8 cellular contexts compared by ENCODE assay signal in genomic region chr7:27242580-27243339, GRCh38. TPM values are rescaled to one million over a fixed set of nuclear protein-coding genes. Genes with fewer than 3 reads are reported as not detected.
DNase-seq lines count a peak whose midpoint lies in the region; ATAC-seq and TF ChIP-seq lines count a peak whose summit lies in the region.

TSS of gene EVX1 (plus strand) at chr7:27242802. CDS start at chr7:27243031, 229 bp downstream.

- H3K4me1 ChIP-seq in CD8-positive, alpha-beta T cell (ENCODE audit: insufficient read depth, low read length), result peaks cover 20% of the 10 kb centered on the region
- no peaks in the 10 kb centered on the region for H3K4me1 ChIP-seq in foreskin keratinocyte

- H3K9me3 Mint-ChIP-seq in CD8-positive, alpha-beta T cell, result no peaks in the 10 kb centered on the region
- no peaks in the 10 kb centered on the region for H3K9me3 Mint-ChIP-seq in activated T-cell treated with anti-CD3 and anti-CD28 coated beads, Interleukin-2, amount 50 U/mL, for 24 hours
- no peaks in the 10 kb centered on the region for H3K9me3 Mint-ChIP-seq in naive thymus-derived CD8-positive, alpha-beta T cell

- H3K4me1 Mint-ChIP-seq in CD8-positive, alpha-beta T cell (ENCODE audit: low read depth), result peaks cover 38% of the 10 kb centered on the region
- peaks cover 35% of the 10 kb centered on the region for H3K4me1 Mint-ChIP-seq in activated T-cell treated with anti-CD3 and anti-CD28 coated beads, Interleukin-2, amount 50 U/mL, for 24 hours (ENCODE audit: low read depth)
- peaks cover 13 to 53% (median 41%) of the 10 kb centered on the region in 4 donors for H3K4me1 Mint-ChIP-seq in naive thymus-derived CD8-positive, alpha-beta T cell

- peak; percentile 72 for ATAC-seq in CD8-positive, alpha-beta T cell
- ATAC-seq in naive thymus-derived CD8-positive, alpha-beta T cell, result peak; percentile 50 to 74
- ATAC-seq in foreskin keratinocyte (no peak), HG03354 (IDR thresholded peaks at IDR 0.05; ENCODE audit: poor library complexity, severe bottlenecking, unreplicated experiment) (no peak)

- H3K36me3 Mint-ChIP-seq in CD8-positive, alpha-beta T cell, result no peaks in the 10 kb centered on the region
- H3K36me3 Mint-ChIP-seq in activated T-cell treated with anti-CD3 and anti-CD28 coated beads, Interleukin-2, amount 50 U/mL, for 24 hours (ENCODE audit: low read depth), result no peaks in the 10 kb centered on the region
- peaks cover 0 to 2% (median 0%) of the 10 kb centered on the region in 3 donors for H3K36me3 Mint-ChIP-seq in naive thymus-derived CD8-positive, alpha-beta T cell

- peak in 2 of 7 experiments; percentile 47 to 71 for DNase-seq in CD8-positive, alpha-beta T cell
- DNase-seq in MG63, result peak; percentile 6
- DNase-seq in activated T-cell treated with anti-CD3 and anti-CD28 coated beads, Interleukin-2, amount 50 U/mL, for 24 hours, result peak; percentile 52
- peak in 8 of 10 donors; percentile 11 to 70 (median 50) for DNase-seq in naive thymus-derived CD8-positive, alpha-beta T cell
- no peak for DNase-seq in A172 (ENCODE audit: low spot score)
- DNase-seq in foreskin keratinocyte, result no peak
- DNase-seq in NCI-H2029 treated with DMSO at 0.1 percent for 48 hours (lab: John Stamatoyannopoulos, UW), result no peak

- H3K27me3 ChIP-seq in CD8-positive, alpha-beta T cell (ENCODE audit: insufficient read depth, low read length), result peaks cover 54% of the 10 kb centered on the region
- H3K27me3 ChIP-seq in MG63 (peaks cover 24% of the 10 kb centered on the region), foreskin keratinocyte (peaks cover 100% of the 10 kb centered on the region)

- POLR2A ChIA-PET in CD8-positive, alpha-beta T cell (lab: Charles Lee), result no interaction called here
- POLR2A ChIA-PET in naive thymus-derived CD8-positive, alpha-beta T cell (lab: Charles Lee), result no interaction called here

- CTCF ChIA-PET in CD8-positive, alpha-beta T cell (lab: Charles Lee), result no interaction called here

- no peak within 1 kb of the TSS for H3K4me3 ChIP-seq in CD8-positive, alpha-beta T cell (ENCODE audit: low read depth, low read length)
- peak within 1 kb of the TSS; percentile 34 for H3K4me3 ChIP-seq in MG63

- H3K27ac Mint-ChIP-seq in CD8-positive, alpha-beta T cell, result peak within 1 kb of the TSS; percentile 50
- H3K27ac Mint-ChIP-seq in activated T-cell treated with anti-CD3 and anti-CD28 coated beads, Interleukin-2, amount 50 U/mL, for 24 hours, result peak within 1 kb of the TSS; percentile 67
- H3K27ac Mint-ChIP-seq in naive thymus-derived CD8-positive, alpha-beta T cell, result peak within 1 kb of the TSS in 5 of 10 donors; percentile 65 to 85 (median 77)

- peaks cover 73% of the 10 kb centered on the region for H3K27me3 Mint-ChIP-seq in CD8-positive, alpha-beta T cell (ENCODE audit: low read depth)
- H3K27me3 Mint-ChIP-seq in activated T-cell treated with anti-CD3 and anti-CD28 coated beads, Interleukin-2, amount 50 U/mL, for 24 hours, result peaks cover 94% of the 10 kb centered on the region
- peaks cover 35 to 86% (median 66%) of the 10 kb centered on the region in 5 donors for H3K27me3 Mint-ChIP-seq in naive thymus-derived CD8-positive, alpha-beta T cell

- no peaks in the 10 kb centered on the region for H3K36me3 ChIP-seq in CD8-positive, alpha-beta T cell (ENCODE audit: insufficient read depth, low read length)
- H3K36me3 ChIP-seq in MG63, result no peaks in the 10 kb centered on the region

- peak within 1 kb of the TSS; percentile 64 for H3K4me3 Mint-ChIP-seq in CD8-positive, alpha-beta T cell
- peak within 1 kb of the TSS; percentile 51 for H3K4me3 Mint-ChIP-seq in activated T-cell treated with anti-CD3 and anti-CD28 coated beads, Interleukin-2, amount 50 U/mL, for 24 hours
- H3K4me3 Mint-ChIP-seq in naive thymus-derived CD8-positive, alpha-beta T cell, result peak within 1 kb of the TSS; percentile 26 to 75 (median 57)

- no peak for TF ChIP-seq CTCF in CD8-positive, alpha-beta T cell (IDR thresholded peaks at IDR 0.05)
- TF ChIP-seq CTCF in foreskin keratinocyte (conservative IDR thresholded peaks at IDR 0.05), result no peak

- no peak within 1 kb of the TSS for H3K27ac ChIP-seq in CD8-positive, alpha-beta T cell (ENCODE audit: low read depth, low read length)
- H3K27ac ChIP-seq in foreskin keratinocyte, result no peak within 1 kb of the TSS

- intact Hi-C loops in CD8-positive, alpha-beta T cell (cut with DNase I, micrococcal nuclease), result no loop called here

- no peaks in the 10 kb centered on the region for H3K9me3 ChIP-seq in CD8-positive, alpha-beta T cell (ENCODE audit: low read length)
- no peaks in the 10 kb centered on the region for H3K9me3 ChIP-seq in MG63

RNA-seq across cellular contexts. Expression of gene EVX1, which starts in this region (rescaled TPM):
- under 1 TPM in 1 of 2 experiments, not detected in 1; 0.24 TPM for total RNA-seq in CD8-positive, alpha-beta T cell
- total RNA-seq in MG63 (2014; rRNA removed; shearing (Covaris generic); ENCODE audit: low replicate concordance), result not detected in 2 replicates
- not detected for total RNA-seq in naive thymus-derived CD8-positive, alpha-beta T cell
- polyA plus RNA-seq in naive thymus-derived CD8-positive, alpha-beta T cell, result not detected
- not detected in 2 replicates for total RNA-seq in A172 (2014; rRNA removed; shearing (Covaris generic))
- total RNA-seq in foreskin keratinocyte, result not detected in 2 replicates
- not detected in 2 replicates for polyA plus RNA-seq in foreskin keratinocyte

Comparison
In these comparisons a context has a peak if more than half of its experiments do, and no peak if none do; other contexts are left out.
1. Peak in ATAC-seq in CD8-positive, alpha-beta T cell; RNA of the gene not detected or under 1 TPM.
2. Peak in DNase-seq and H3K4me3 ChIP-seq in MG63; RNA of the gene not detected or under 1 TPM.
3. Peak in DNase-seq and ATAC-seq in naive thymus-derived CD8-positive, alpha-beta T cell; RNA of the gene not detected or under 1 TPM.